1 cellular context compared by ENCODE assay signal in the genomic region with DNA sequence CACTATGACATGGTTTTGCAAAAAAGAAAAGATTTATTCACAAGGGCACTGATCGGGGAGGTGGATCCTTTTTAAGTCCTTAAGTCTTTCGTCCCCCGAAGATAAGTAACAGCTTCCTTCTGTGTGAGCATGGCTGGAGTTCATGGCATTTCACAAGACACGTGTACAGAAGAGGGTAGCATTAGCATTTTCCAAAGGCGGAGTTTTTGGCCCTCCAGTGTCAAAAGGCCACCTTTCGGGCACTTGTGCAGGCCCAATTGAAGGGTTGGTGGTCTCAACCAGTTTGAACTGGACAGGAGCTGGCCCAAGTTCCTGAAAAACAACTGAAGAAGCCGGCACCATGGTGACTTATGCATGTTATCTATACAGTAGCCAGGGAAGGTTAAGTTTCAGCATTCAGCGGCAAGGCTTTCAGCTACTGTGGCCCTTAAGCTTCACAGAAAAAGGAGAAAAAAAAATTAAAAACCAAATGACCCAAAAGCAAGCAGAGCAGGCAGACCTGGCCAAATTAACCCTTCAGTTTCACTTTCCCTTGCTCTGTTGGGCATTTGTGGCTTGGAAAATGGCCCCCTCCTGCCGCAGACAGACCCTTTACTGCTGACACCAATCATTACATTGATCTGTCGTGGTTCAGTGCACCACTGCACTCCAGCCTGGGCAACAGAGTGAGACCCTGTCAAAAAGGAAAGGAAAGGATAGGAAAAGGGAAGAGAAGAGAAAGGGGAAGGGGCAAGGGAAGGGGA.
TF ChIP-seq lines count a peak whose summit lies in the region.

No MANE protein-coding gene starts in this region.

TF ChIP-seq in K562, 482 proteins besides CTCF, POLR2A, EP300 and RAD21 (continues in another document):
- TF ChIP-seq FOXP1 (CRISPR knock-in tag; IDR thresholded peaks at IDR 0.05): peak; percentile 90; the same call in 1 of the 2 replicates
- TF ChIP-seq RBM25 (IDR thresholded peaks at IDR 0.05; ENCODE audit: low read depth, low read length, severe bottlenecking): peak; percentile 67
- TF ChIP-seq RBM14 (IDR thresholded peaks at IDR 0.05; ENCODE audit: borderline replicate concordance, insufficient read depth, low read depth, low read length): no peak
- TF ChIP-seq OTX1 (CRISPR knock-in tag; IDR thresholded peaks at IDR 0.05): peak; percentile 94; the same call in 1 of the 2 replicates
- TF ChIP-seq KHSRP (IDR thresholded peaks at IDR 0.05): no peak
- TF ChIP-seq, protein P1, sequence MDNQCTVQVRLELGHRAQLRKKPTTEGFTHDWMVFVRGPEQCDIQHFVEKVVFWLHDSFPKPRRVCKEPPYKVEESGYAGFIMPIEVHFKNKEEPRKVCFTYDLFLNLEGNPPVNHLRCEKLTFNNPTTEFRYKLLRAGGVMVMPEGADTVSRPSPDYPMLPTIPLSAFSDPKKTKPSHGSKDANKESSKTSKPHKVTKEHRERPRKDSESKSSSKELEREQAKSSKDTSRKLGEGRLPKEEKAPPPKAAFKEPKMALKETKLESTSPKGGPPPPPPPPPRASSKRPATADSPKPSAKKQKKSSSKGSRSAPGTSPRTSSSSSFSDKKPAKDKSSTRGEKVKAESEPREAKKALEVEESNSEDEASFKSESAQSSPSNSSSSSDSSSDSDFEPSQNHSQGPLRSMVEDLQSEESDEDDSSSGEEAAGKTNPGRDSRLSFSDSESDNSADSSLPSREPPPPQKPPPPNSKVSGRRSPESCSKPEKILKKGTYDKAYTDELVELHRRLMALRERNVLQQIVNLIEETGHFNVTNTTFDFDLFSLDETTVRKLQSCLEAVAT (IDR thresholded peaks at IDR 0.05): no peak
- TF ChIP-seq KDM5B (IDR thresholded peaks at IDR 0.05; ENCODE audit: insufficient replicate concordance, low read depth, low read length): peak; percentile 8
- TF ChIP-seq LEF1 (IDR thresholded peaks at IDR 0.05): peak; percentile 88; the same call in 1 of the 2 replicates
- TF ChIP-seq, protein P2, sequence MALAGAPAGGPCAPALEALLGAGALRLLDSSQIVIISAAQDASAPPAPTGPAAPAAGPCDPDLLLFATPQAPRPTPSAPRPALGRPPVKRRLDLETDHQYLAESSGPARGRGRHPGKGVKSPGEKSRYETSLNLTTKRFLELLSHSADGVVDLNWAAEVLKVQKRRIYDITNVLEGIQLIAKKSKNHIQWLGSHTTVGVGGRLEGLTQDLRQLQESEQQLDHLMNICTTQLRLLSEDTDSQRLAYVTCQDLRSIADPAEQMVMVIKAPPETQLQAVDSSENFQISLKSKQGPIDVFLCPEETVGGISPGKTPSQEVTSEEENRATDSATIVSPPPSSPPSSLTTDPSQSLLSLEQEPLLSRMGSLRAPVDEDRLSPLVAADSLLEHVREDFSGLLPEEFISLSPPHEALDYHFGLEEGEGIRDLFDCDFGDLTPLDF (CRISPR knock-in tag; IDR thresholded peaks at IDR 0.05): no peak
- TF ChIP-seq, protein P3, sequence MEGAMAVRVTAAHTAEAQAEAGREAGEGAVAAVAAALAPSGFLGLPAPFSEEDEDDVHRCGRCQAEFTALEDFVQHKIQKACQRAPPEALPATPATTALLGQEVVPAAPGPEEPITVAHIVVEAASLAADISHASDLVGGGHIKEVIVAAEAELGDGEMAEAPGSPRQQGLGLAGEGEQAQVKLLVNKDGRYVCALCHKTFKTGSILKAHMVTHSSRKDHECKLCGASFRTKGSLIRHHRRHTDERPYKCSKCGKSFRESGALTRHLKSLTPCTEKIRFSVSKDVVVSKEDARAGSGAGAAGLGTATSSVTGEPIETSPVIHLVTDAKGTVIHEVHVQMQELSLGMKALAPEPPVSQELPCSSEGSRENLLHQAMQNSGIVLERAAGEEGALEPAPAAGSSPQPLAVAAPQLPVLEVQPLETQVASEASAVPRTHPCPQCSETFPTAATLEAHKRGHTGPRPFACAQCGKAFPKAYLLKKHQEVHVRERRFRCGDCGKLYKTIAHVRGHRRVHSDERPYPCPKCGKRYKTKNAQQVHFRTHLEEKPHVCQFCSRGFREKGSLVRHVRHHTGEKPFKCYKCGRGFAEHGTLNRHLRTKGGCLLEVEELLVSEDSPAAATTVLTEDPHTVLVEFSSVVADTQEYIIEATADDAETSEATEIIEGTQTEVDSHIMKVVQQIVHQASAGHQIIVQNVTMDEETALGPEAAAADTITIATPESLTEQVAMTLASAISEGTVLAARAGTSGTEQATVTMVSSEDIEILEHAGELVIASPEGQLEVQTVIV (CRISPR knock-in tag; IDR thresholded peaks at IDR 0.05; ENCODE audit: borderline replicate concordance): no peak
- TF ChIP-seq ZBED1 (IDR thresholded peaks at IDR 0.05): no peak
- TF ChIP-seq, protein P4, sequence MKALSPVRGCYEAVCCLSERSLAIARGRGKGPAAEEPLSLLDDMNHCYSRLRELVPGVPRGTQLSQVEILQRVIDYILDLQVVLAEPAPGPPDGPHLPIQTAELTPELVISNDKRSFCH (CRISPR knock-in tag; IDR thresholded peaks at IDR 0.05): no peak
- TF ChIP-seq, protein P4 (tag; IDR thresholded peaks at IDR 0.05): peak; percentile 88
- peak; percentile 49; the same call in 1 of the 2 replicates for TF ChIP-seq MYC (IDR thresholded peaks at IDR 0.05; ENCODE audit: low read depth, low read length)
- peak; percentile 71; the same call in 1 of the 2 replicates for TF ChIP-seq MYC (CRISPR knock-in tag; IDR thresholded peaks at IDR 0.05; ENCODE audit: borderline replicate concordance, low read depth)
- no peak for TF ChIP-seq TCF7L2 (IDR thresholded peaks at IDR 0.05; ENCODE audit: low read depth, low read length)
- TF ChIP-seq ERF (CRISPR knock-in tag; IDR thresholded peaks at IDR 0.05): peak; percentile 15; the same call in 1 of the 2 replicates
- TF ChIP-seq HDAC3 (IDR thresholded peaks at IDR 0.05; ENCODE audit: borderline replicate concordance, partially characterized antibody): no peak
- 0 out of 2 replicates have a peak, but pooled peaks have one; percentile 55 for TF ChIP-seq HOXB6 (CRISPR knock-in tag; IDR thresholded peaks at IDR 0.05; ENCODE audit: borderline replicate concordance)
- TF ChIP-seq, protein P5, sequence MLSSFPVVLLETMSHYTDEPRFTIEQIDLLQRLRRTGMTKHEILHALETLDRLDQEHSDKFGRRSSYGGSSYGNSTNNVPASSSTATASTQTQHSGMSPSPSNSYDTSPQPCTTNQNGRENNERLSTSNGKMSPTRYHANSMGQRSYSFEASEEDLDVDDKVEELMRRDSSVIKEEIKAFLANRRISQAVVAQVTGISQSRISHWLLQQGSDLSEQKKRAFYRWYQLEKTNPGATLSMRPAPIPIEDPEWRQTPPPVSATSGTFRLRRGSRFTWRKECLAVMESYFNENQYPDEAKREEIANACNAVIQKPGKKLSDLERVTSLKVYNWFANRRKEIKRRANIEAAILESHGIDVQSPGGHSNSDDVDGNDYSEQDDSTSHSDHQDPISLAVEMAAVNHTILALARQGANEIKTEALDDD (IDR thresholded peaks at IDR 0.05): 0 out of 2 replicates have a peak, but pooled peaks have one; percentile 36
- TF ChIP-seq BCOR (IDR thresholded peaks at IDR 0.05): peak; percentile 69
- TF ChIP-seq ZNF764 (CRISPR knock-in tag; IDR thresholded peaks at IDR 0.05; ENCODE audit: low read depth): no peak
- TF ChIP-seq ZNF778 (CRISPR knock-in tag; IDR thresholded peaks at IDR 0.05): no peak
- TF ChIP-seq TAL1 (IDR thresholded peaks at IDR 0.05): no peak
- TF ChIP-seq HDAC1 (IDR thresholded peaks at IDR 0.05): 0 out of 4 replicates have a peak, but pooled peaks of 1 of the 2 experiments have one; percentile 10
- TF ChIP-seq, protein P6, sequence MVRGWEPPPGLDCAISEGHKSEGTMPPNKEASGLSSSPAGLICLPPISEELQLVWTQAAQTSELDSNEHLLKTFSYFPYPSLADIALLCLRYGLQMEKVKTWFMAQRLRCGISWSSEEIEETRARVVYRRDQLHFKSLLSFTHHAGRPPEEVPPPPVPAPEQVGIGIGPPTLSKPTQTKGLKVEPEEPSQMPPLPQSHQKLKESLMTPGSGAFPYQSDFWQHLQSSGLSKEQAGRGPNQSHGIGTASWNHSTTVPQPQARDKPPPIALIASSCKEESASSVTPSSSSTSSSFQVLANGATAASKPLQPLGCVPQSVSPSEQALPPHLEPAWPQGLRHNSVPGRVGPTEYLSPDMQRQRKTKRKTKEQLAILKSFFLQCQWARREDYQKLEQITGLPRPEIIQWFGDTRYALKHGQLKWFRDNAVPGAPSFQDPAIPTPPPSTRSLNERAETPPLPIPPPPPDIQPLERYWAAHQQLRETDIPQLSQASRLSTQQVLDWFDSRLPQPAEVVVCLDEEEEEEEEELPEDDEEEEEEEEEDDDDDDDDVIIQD (CRISPR knock-in tag; IDR thresholded peaks at IDR 0.05): 0 out of 2 replicates have a peak, but pooled peaks have one; percentile 24
- no peak for TF ChIP-seq COPS2 (conservative IDR thresholded peaks at IDR 0.05)
- TF ChIP-seq ZBTB7A (IDR thresholded peaks at IDR 0.05; ENCODE audit: borderline replicate concordance, control insufficient read depth, low read depth, low read length): peak; percentile 39; the same call in 1 of the 2 replicates
- TF ChIP-seq ARID1B (IDR thresholded peaks at IDR 0.05): no peak
- TF ChIP-seq SMARCA5 (IDR thresholded peaks at IDR 0.05): peak; percentile 73; the same call in 1 of the 2 replicates
- peak; percentile 65; the same call in 1 of the 2 replicates for TF ChIP-seq GATAD2A (IDR thresholded peaks at IDR 0.05)
- TF ChIP-seq, protein P7, sequence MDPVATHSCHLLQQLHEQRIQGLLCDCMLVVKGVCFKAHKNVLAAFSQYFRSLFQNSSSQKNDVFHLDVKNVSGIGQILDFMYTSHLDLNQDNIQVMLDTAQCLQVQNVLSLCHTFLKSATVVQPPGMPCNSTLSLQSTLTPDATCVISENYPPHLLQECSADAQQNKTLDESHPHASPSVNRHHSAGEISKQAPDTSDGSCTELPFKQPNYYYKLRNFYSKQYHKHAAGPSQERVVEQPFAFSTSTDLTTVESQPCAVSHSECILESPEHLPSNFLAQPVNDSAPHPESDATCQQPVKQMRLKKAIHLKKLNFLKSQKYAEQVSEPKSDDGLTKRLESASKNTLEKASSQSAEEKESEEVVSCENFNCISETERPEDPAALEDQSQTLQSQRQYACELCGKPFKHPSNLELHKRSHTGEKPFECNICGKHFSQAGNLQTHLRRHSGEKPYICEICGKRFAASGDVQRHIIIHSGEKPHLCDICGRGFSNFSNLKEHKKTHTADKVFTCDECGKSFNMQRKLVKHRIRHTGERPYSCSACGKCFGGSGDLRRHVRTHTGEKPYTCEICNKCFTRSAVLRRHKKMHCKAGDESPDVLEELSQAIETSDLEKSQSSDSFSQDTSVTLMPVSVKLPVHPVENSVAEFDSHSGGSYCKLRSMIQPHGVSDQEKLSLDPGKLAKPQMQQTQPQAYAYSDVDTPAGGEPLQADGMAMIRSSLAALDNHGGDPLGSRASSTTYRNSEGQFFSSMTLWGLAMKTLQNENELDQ (CRISPR knock-in tag; IDR thresholded peaks at IDR 0.05; ENCODE audit: borderline replicate concordance): no peak
- peak; percentile 68 for TF ChIP-seq MEIS2 (IDR thresholded peaks at IDR 0.05; ENCODE audit: partially characterized antibody)
- TF ChIP-seq HMG20B (CRISPR knock-in tag; IDR thresholded peaks at IDR 0.05): no peak
- TF ChIP-seq MCM2 (IDR thresholded peaks at IDR 0.05; ENCODE audit: low read depth): no peak
- peak; percentile 85; the same call in 1 of the 2 replicates for TF ChIP-seq ZNF197 (CRISPR knock-in tag; IDR thresholded peaks at IDR 0.05; ENCODE audit: low read depth)
- TF ChIP-seq TBP (optimal IDR thresholded peaks at IDR 0.05; ENCODE audit: low read depth, low read length): peak; percentile 54
- TF ChIP-seq, protein P8, sequence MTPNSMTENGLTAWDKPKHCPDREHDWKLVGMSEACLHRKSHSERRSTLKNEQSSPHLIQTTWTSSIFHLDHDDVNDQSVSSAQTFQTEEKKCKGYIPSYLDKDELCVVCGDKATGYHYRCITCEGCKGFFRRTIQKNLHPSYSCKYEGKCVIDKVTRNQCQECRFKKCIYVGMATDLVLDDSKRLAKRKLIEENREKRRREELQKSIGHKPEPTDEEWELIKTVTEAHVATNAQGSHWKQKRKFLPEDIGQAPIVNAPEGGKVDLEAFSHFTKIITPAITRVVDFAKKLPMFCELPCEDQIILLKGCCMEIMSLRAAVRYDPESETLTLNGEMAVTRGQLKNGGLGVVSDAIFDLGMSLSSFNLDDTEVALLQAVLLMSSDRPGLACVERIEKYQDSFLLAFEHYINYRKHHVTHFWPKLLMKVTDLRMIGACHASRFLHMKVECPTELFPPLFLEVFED (CRISPR knock-in tag; conservative IDR thresholded peaks at IDR 0.05): 0 out of 2 replicates have a peak, but pooled peaks have one; percentile 43
- no peak for TF ChIP-seq ZNF12 (CRISPR knock-in tag; IDR thresholded peaks at IDR 0.05)
- peak; percentile 91 for TF ChIP-seq ZFX (CRISPR knock-in tag; IDR thresholded peaks at IDR 0.05)
- TF ChIP-seq NCOA1 (IDR thresholded peaks at IDR 0.05; ENCODE audit: low read depth): 0 out of 2 replicates have a peak, but pooled peaks have one; percentile 18
- TF ChIP-seq, protein P9, sequence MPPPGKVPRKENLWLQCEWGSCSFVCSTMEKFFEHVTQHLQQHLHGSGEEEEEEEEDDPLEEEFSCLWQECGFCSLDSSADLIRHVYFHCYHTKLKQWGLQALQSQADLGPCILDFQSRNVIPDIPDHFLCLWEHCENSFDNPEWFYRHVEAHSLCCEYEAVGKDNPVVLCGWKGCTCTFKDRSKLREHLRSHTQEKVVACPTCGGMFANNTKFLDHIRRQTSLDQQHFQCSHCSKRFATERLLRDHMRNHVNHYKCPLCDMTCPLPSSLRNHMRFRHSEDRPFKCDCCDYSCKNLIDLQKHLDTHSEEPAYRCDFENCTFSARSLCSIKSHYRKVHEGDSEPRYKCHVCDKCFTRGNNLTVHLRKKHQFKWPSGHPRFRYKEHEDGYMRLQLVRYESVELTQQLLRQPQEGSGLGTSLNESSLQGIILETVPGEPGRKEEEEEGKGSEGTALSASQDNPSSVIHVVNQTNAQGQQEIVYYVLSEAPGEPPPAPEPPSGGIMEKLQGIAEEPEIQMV (tag; conservative IDR thresholded peaks at IDR 0.05; ENCODE audit: low read depth): peak; percentile 63; the same call in 1 of the 2 replicates
- no peak for TF ChIP-seq LCOR (CRISPR knock-in tag; IDR thresholded peaks at IDR 0.05)
- TF ChIP-seq NFRKB (IDR thresholded peaks at IDR 0.05; ENCODE audit: low read depth): peak; percentile 23; the same call in 1 of the 2 replicates
- TF ChIP-seq DPF2 (IDR thresholded peaks at IDR 0.05): peak; percentile 63; the same call in 1 of the 2 replicates
- TF ChIP-seq, protein P10, sequence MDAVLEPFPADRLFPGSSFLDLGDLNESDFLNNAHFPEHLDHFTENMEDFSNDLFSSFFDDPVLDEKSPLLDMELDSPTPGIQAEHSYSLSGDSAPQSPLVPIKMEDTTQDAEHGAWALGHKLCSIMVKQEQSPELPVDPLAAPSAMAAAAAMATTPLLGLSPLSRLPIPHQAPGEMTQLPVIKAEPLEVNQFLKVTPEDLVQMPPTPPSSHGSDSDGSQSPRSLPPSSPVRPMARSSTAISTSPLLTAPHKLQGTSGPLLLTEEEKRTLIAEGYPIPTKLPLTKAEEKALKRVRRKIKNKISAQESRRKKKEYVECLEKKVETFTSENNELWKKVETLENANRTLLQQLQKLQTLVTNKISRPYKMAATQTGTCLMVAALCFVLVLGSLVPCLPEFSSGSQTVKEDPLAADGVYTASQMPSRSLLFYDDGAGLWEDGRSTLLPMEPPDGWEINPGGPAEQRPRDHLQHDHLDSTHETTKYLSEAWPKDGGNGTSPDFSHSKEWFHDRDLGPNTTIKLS (IDR thresholded peaks at IDR 0.05; ENCODE audit: borderline replicate concordance, low read depth): peak; percentile 38; the same call in 1 of the 2 replicates
- no peak for TF ChIP-seq EWSR1 (IDR thresholded peaks at IDR 0.05; ENCODE audit: borderline replicate concordance, low read depth, partially characterized antibody)
- peak; percentile 58 for TF ChIP-seq SMAD4 (CRISPR knock-in tag; conservative IDR thresholded peaks at IDR 0.05)
